ENCODE assay signal across 20 cellular contexts in genomic region chr14:87483651-87484260, GRCh38.
DNase-seq lines count a peak whose midpoint lies in the region; ATAC-seq and TF ChIP-seq lines count a peak whose summit lies in the region.
"Had no signal": no experiment of that assay in that cellular context is flagged by ENCODE, and none has a peak within 500 bp of the region (broad histone marks: within the 10 kb centered on the region; RNA-seq: fewer than 3 reads in every experiment).

No MANE protein-coding gene starts in this region.

- H3K36me3 ChIP-seq in brain microvascular endothelial cell (replicated peaks) (no peaks in the 10 kb centered on the region), kidney epithelial cell (ENCODE audit: control insufficient read depth, insufficient read depth, low read length) (no peaks in the 10 kb centered on the region)

- no peak for TF ChIP-seq CTCF in brain microvascular endothelial cell (IDR thresholded peaks at IDR 0.05; ENCODE audit: low read depth, low read length, missing control alignments)
- TF ChIP-seq CTCF in kidney epithelial cell (IDR thresholded peaks at IDR 0.05; ENCODE audit: insufficient read depth, low read length, poor library complexity, severe bottlenecking), result no peak

- H3K27ac ChIP-seq in brain microvascular endothelial cell, result no peak overlapping the region
- H3K27ac ChIP-seq: 22Rv1, C4-2B, skin epidermis had no signal

- ATAC-seq in GM21786 (IDR thresholded peaks at IDR 0.05; ENCODE audit: unreplicated experiment), result no peak
- ATAC-seq: HepG2; naive thymus-derived CD8-positive, alpha-beta T cell had no signal

- H3K4me3 ChIP-seq in brain microvascular endothelial cell (ENCODE audit: low read depth, low read length), result no peak overlapping the region
- H3K4me3 ChIP-seq in kidney epithelial cell (ENCODE audit: low read depth, low read length), result no peak overlapping the region
- H3K4me3 ChIP-seq: skin epidermis had no signal

- H3K27me3 ChIP-seq in brain microvascular endothelial cell (replicated peaks), result no peaks in the 10 kb centered on the region
- H3K27me3 ChIP-seq in kidney epithelial cell (ENCODE audit: control insufficient read depth, insufficient read depth, low read length), result no peaks in the 10 kb centered on the region

- DNase-seq in DMS 273 (lab: John Stamatoyannopoulos, UW; ENCODE audit: unreplicated experiment), result peak; percentile 3
- no peak for DNase-seq in DMS 273 treated with DMSO at 0.1 percent for 48 hours (lab: John Stamatoyannopoulos, UW)
- peak; percentile 1 for DNase-seq in brain microvascular endothelial cell
- peak; percentile 43 for DNase-seq in kidney epithelial cell (ENCODE audit: low read depth)
- no peak for DNase-seq in hypothalamus (lab: John Stamatoyannopoulos, UW)
- no peak for DNase-seq in hepatic stellate cell (ENCODE audit: low spot score)
- no peak for DNase-seq in COLO668 (lab: John Stamatoyannopoulos, UW; ENCODE audit: unreplicated experiment)
- DNase-seq: cortex of kidney; DMS153; naive thymus-derived CD8-positive, alpha-beta T cell; NCI-H146; NCI-H2227 treated with DMSO at 0.1 percent for 48 hours; NK-92 treated with Interleukin-12 subunit alpha and Interleukin-12 subunit beta, amount 100 ng/mL, for 24 hours; stimulated activated CD4-positive, alpha-beta T cell treated with anti-CD3 and anti-CD28 coated beads, Interleukin-4, amount 100 ng/mL, for 24 hours; SW 1271 had no signal

- in situ Hi-C loops in brain microvascular endothelial cell (cut with HindIII; ENCODE audit: low pct_ligation_motif_present, low sequenced_read_pairs), result no loop called here

Comparison
In these comparisons a context has a peak if more than half of its experiments do, and no peak if none do; other contexts are left out.
1. DNase-seq: peak in DMS 273 (single experiment), brain microvascular endothelial cell (single experiment) and kidney epithelial cell (single experiment); none in DMS 273 treated with DMSO at 0.1 percent for 48 hours (single experiment), hypothalamus (0 of 51), hepatic stellate cell (single experiment) and COLO668 (single experiment).